13 cellular contexts compared by ENCODE assay signal in genomic region chr3:161489390-161489789, GRCh38. TPM values are rescaled to one million over a fixed set of nuclear protein-coding genes. Genes with fewer than 3 reads are reported as not detected.
DNase-seq lines count a peak whose midpoint lies in the region; ATAC-seq, FAIRE-seq and TF ChIP-seq lines count a peak whose summit lies in the region.
"Had no signal": no experiment of that assay in that cellular context is flagged by ENCODE, and none has a peak within 500 bp of the region (broad histone marks: within the 10 kb centered on the region; RNA-seq: fewer than 3 reads in every experiment).

No MANE protein-coding gene starts in this region.

- intact Hi-C loops in kidney (cut with DNase I) = no loop called here

- ATAC-seq in GM18520 (IDR thresholded peaks at IDR 0.05; ENCODE audit: unreplicated experiment) (peak; percentile 95), GM21717 (IDR thresholded peaks at IDR 0.05; ENCODE audit: unreplicated experiment) (peak; percentile 97), HG03196 (IDR thresholded peaks at IDR 0.05; ENCODE audit: unreplicated experiment) (peak; percentile 92)

- no peaks in the 10 kb centered on the region for H3K9me3 ChIP-seq in kidney (ENCODE audit: control insufficient read depth in 1 of 2, low read length in 2 of 2)
- H3K9me3 ChIP-seq: Peyer's patch, thoracic aorta had no signal

- H3K27ac ChIP-seq in kidney (ENCODE audit: low read depth in 2 of 2, low read length in 2 of 2) = no peak overlapping the region
- H3K27ac ChIP-seq: Peyer's patch, thoracic aorta had no signal

- TF ChIP-seq CTCF in kidney (IDR thresholded peaks at IDR 0.05; ENCODE audit: borderline replicate concordance, extremely low read depth, insufficient read depth) = no peak

- no peak for FAIRE-seq in kidney (lab: Jason Lieb, UNC)
- FAIRE-seq: endometrium had no signal

- no peak overlapping the region for H3K9ac ChIP-seq in kidney (ENCODE audit: low read length in 2 of 2)

- DNase-seq in SKM-1 (lab: John Stamatoyannopoulos, UW; ENCODE audit: unreplicated experiment) (peak; percentile 83), G401 (ENCODE audit: low spot score) (no peak), hippocampal formation (lab: John Stamatoyannopoulos, UW) (no peak), kidney (no peak)
- DNase-seq in activated CD4-positive, alpha-beta T cell treated with anti-CD3 and anti-CD28 coated beads for 4 hours = no peak
- DNase-seq: CD4-positive, alpha-beta memory T cell; Peyer's patch had no signal

- no peak overlapping the region for H3K4me3 ChIP-seq in kidney (ENCODE audit: low read length in 2 of 2)
- H3K4me3 ChIP-seq: Peyer's patch, thoracic aorta had no signal

- H3K4me1 ChIP-seq in kidney (ENCODE audit: control insufficient read depth in 1 of 2, insufficient read depth in 1 of 2, low read depth in 1 of 2, low read length in 2 of 2) = no peaks in the 10 kb centered on the region
- H3K4me1 ChIP-seq: Peyer's patch had no signal

- H3K36me3 ChIP-seq in kidney (ENCODE audit: control insufficient read depth in 1 of 2, insufficient read depth in 2 of 2, low read length in 2 of 2) = no peaks in the 10 kb centered on the region
- H3K36me3 ChIP-seq: Peyer's patch, thoracic aorta had no signal

- in situ Hi-C loops in G401 (cut with HindIII; ENCODE audit: low sequenced_read_pairs) = no loop called here

RNA-seq across cellular contexts. Expression of gene OTOL1, which starts 7.2 kb away (rescaled TPM):
- not detected in 2 replicates for total RNA-seq in G401 (2014; rRNA removed; shearing (Covaris generic))
- not detected for total RNA-seq in kidney
- polyA plus RNA-seq in kidney (ENCODE audit: insufficient read depth, low read depth, low replicate concordance) = not detected
- total RNA-seq: CD4-positive, alpha-beta memory T cell; Peyer's patch; thoracic aorta had no signal
- polyA plus RNA-seq: CD4-positive, alpha-beta memory T cell; neural cell had no signal
